1 cellular context compared by ENCODE assay signal in the genomic region with DNA sequence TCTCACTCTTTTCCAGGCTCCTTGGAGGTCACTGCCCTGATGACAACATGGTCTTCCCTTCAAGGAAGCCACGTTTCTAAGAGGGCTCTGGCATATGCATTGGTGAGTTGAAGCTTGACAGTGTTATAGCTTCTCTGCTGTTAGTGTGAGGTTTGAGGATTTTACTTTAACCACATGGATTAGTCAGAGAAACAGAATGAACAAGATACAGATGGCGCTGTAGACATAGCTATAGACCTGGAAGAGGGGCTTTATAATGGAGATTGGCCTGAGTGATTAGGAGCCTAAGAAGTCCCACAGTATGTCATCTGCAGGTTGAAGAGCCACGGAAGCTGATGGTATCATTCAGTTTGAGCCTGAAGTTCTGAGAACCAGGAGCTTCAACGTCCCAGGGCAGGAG.
TF ChIP-seq lines count a peak whose summit lies in the region.

No MANE protein-coding gene starts in this region.

TF ChIP-seq in H1, 55 proteins besides CTCF, POLR2A, EP300 and RAD21:
- TF ChIP-seq SUZ12 (IDR thresholded peaks at IDR 0.05; ENCODE audit: low read length): no peak
- no peak for TF ChIP-seq RBBP5 (IDR thresholded peaks at IDR 0.05; ENCODE audit: borderline replicate concordance, low read depth, low read length)
